30 cellular contexts compared by ENCODE assay signal in genomic region chr7:17878621-17879020, GRCh38.
"Had no signal": no experiment of that assay in that cellular context is flagged by ENCODE, and none has a peak within 500 bp of the region (broad histone marks: within the 10 kb centered on the region; RNA-seq: fewer than 3 reads in every experiment).

No MANE protein-coding gene starts in this region.

- H3K9me3 Mint-ChIP-seq: activated CD4-positive, alpha-beta memory T cell treated with anti-CD3 and anti-CD28 coated beads, Interleukin-2, amount 10 ng/mL, durations not matched to agents 7 days and 5 days; activated CD4-positive, alpha-beta T cell treated with anti-CD3 and anti-CD28 coated beads, Interleukin-2, amount 10 ng/mL, durations not matched to agents 24 days and 14 days; activated T-cell treated with anti-CD3 and anti-CD28 coated beads, Interleukin-2, amount 50 U/mL, for 24 hours; activated T-cell treated with anti-CD3 and anti-CD28 coated beads, Interleukin-2, amount 50 U/mL, for 72 hours; central memory CD8-positive, alpha-beta T cell; dendritic cell treated with granulocyte-macrophage colony-stimulating factor and Interleukin-4, amounts not matched to agents 40 ng/mL and 50 ng/mL, for 4 days; endodermal cell; T-cell; T-helper 1 cell treated with Interleukin-12 subunit alpha and Interleukin-12 subunit beta and Interleukin-4 antibody, amounts not matched to agents 30 μg/mL and 1 μg/mL, for 36 hours; T-helper 2 cell treated with Interferon-gamma antibody and Interleukin-4, amounts not matched to agents 5 μg/mL and 100 μg/mL, for 36 hours had no signal

- H3K4me3 Mint-ChIP-seq: activated CD4-positive, alpha-beta memory T cell treated with anti-CD3 and anti-CD28 coated beads, Interleukin-2, amount 10 ng/mL, durations not matched to agents 7 days and 5 days; activated CD4-positive, alpha-beta T cell treated with anti-CD3 and anti-CD28 coated beads for 36 hours; activated CD4-positive, alpha-beta T cell treated with anti-CD3 and anti-CD28 coated beads, Interleukin-2, amount 10 ng/mL, durations not matched to agents 24 days and 14 days; activated naive CD8-positive, alpha-beta T cell; activated T-cell treated with anti-CD3 and anti-CD28 coated beads, Interleukin-2, amount 50 U/mL, for 24 hours; activated T-cell treated with anti-CD3 and anti-CD28 coated beads, Interleukin-2, amount 50 U/mL, for 72 hours; central memory CD8-positive, alpha-beta T cell; dendritic cell treated with granulocyte-macrophage colony-stimulating factor and Interleukin-4, amounts not matched to agents 40 ng/mL and 50 ng/mL, for 4 days; endodermal cell; T-cell; T-helper 1 cell treated with Interleukin-12 subunit alpha and Interleukin-12 subunit beta and Interleukin-4 antibody, amounts not matched to agents 30 μg/mL and 1 μg/mL, for 36 hours; T-helper 2 cell treated with Interferon-gamma antibody and Interleukin-4, amounts not matched to agents 5 μg/mL and 100 μg/mL, for 36 hours had no signal

- H3K4me1 Mint-ChIP-seq: activated CD4-positive, alpha-beta memory T cell treated with anti-CD3 and anti-CD28 coated beads, Interleukin-2, amount 10 ng/mL, durations not matched to agents 7 days and 5 days; activated CD4-positive, alpha-beta T cell treated with anti-CD3 and anti-CD28 coated beads for 36 hours; activated CD4-positive, alpha-beta T cell treated with anti-CD3 and anti-CD28 coated beads, Interleukin-2, amount 10 ng/mL, durations not matched to agents 24 days and 14 days; central memory CD8-positive, alpha-beta T cell had no signal

- DNase-seq: activated CD4-positive, alpha-beta memory T cell treated with anti-CD3 and anti-CD28 coated beads, Interleukin-2, amount 10 ng/mL, durations not matched to agents 7 days and 5 days; activated CD4-positive, alpha-beta T cell treated with anti-CD3 and anti-CD28 coated beads for 36 hours; activated CD4-positive, alpha-beta T cell treated with anti-CD3 and anti-CD28 coated beads, Interleukin-2, amount 10 ng/mL, durations not matched to agents 24 days and 14 days; activated CD4-positive, CD25-positive, alpha-beta regulatory T cell; activated CD4-positive, CD25-positive, alpha-beta regulatory T cell treated with anti-CD3 and anti-CD28 coated beads, Interleukin-2, amount 50 U/mL, for 72 hours; activated CD8-positive, alpha-beta memory T cell treated with anti-CD3 and anti-CD28 coated beads, Interleukin-2, amount 50 U/mL, for 48 hours; activated gamma-delta T cell; activated naive CD4-positive, alpha-beta T cell; activated naive CD4-positive, alpha-beta T cell treated with anti-CD3 and anti-CD28 coated beads, Interleukin-2, amount 50 U/mL, for 16 hours; activated T-cell treated with anti-CD3 and anti-CD28 coated beads for 4 hours; activated T-cell treated with anti-CD3 and anti-CD28 coated beads, Interleukin-2, amount 50 U/mL, for 24 hours; activated T-cell treated with anti-CD3 and anti-CD28 coated beads, Interleukin-2, amount 50 U/mL, for 72 hours; amniotic stem cell; anterior cingulate cortex; brain microvascular endothelial cell; dorsolateral prefrontal cortex; effector memory CD4-positive, alpha-beta T cell; endodermal cell; foreskin fibroblast; heart left ventricle; T-cell; T1000; WERI-Rb-1 had no signal

- H3K27ac Mint-ChIP-seq: activated CD4-positive, alpha-beta memory T cell treated with anti-CD3 and anti-CD28 coated beads, Interleukin-2, amount 10 ng/mL, durations not matched to agents 7 days and 5 days; activated CD4-positive, alpha-beta T cell treated with anti-CD3 and anti-CD28 coated beads for 36 hours; activated CD4-positive, alpha-beta T cell treated with anti-CD3 and anti-CD28 coated beads, Interleukin-2, amount 10 ng/mL, durations not matched to agents 24 days and 14 days; activated naive CD8-positive, alpha-beta T cell; activated T-cell treated with anti-CD3 and anti-CD28 coated beads, Interleukin-2, amount 50 U/mL, for 24 hours; activated T-cell treated with anti-CD3 and anti-CD28 coated beads, Interleukin-2, amount 50 U/mL, for 72 hours; dendritic cell treated with granulocyte-macrophage colony-stimulating factor and Interleukin-4, amounts not matched to agents 40 ng/mL and 50 ng/mL, for 4 days; endodermal cell; T-cell; T-helper 1 cell treated with Interleukin-12 subunit alpha and Interleukin-12 subunit beta and Interleukin-4 antibody, amounts not matched to agents 30 μg/mL and 1 μg/mL, for 36 hours; T-helper 2 cell treated with Interferon-gamma antibody and Interleukin-4, amounts not matched to agents 5 μg/mL and 100 μg/mL, for 36 hours had no signal

- H3K4me1 ChIP-seq: heart left ventricle had no signal

- H3K36me3 ChIP-seq: brain microvascular endothelial cell had no signal

- H3K27me3 ChIP-seq: brain microvascular endothelial cell, dorsolateral prefrontal cortex, heart left ventricle had no signal

- H3K4me3 ChIP-seq: coronary artery, dorsolateral prefrontal cortex, heart left ventricle had no signal

- H3K27me3 Mint-ChIP-seq: activated CD4-positive, alpha-beta memory T cell treated with anti-CD3 and anti-CD28 coated beads, Interleukin-2, amount 10 ng/mL, durations not matched to agents 7 days and 5 days; activated CD4-positive, alpha-beta T cell treated with anti-CD3 and anti-CD28 coated beads for 36 hours; activated CD4-positive, alpha-beta T cell treated with anti-CD3 and anti-CD28 coated beads, Interleukin-2, amount 10 ng/mL, durations not matched to agents 24 days and 14 days; activated naive CD8-positive, alpha-beta T cell; activated T-cell treated with anti-CD3 and anti-CD28 coated beads, Interleukin-2, amount 50 U/mL, for 24 hours; central memory CD8-positive, alpha-beta T cell; dendritic cell treated with granulocyte-macrophage colony-stimulating factor and Interleukin-4, amounts not matched to agents 40 ng/mL and 50 ng/mL, for 4 days; T-cell had no signal

- H3K9me3 ChIP-seq: heart left ventricle had no signal

- ATAC-seq: activated CD4-positive, alpha-beta T cell treated with anti-CD3 and anti-CD28 coated beads for 36 hours; activated T-cell treated with anti-CD3 and anti-CD28 coated beads, Interleukin-2, amount 50 U/mL, for 72 hours; esophagus mucosa; heart left ventricle; T-cell had no signal

- H3K27ac ChIP-seq: brain microvascular endothelial cell, coronary artery, dorsolateral prefrontal cortex, heart left ventricle, WERI-Rb-1 had no signal
